8 cellular contexts compared by ENCODE assay signal in the genomic region with DNA sequence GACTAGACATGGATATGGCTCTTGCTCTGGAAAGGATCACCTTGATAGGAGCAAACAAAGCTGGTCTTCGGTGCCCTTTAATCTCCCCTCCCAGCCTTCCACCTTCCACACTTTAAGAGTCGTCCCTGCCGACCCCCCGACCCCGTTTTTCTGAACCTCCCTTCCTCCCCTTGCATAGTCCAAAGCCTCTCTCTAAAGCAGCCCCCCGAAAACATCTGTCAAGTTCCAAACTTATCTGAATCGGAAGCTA.
DNase-seq lines count a peak whose midpoint lies in the region; ATAC-seq lines count a peak whose summit lies in the region.

No MANE protein-coding gene starts in this region.

- peak overlapping the region; percentile 92 for H3K4me3 ChIP-seq in BLaER1
- peak overlapping the region; percentile 92 for H3K4me3 ChIP-seq in HUES6 (ENCODE audit: low read depth, low read length)
- peak overlapping the region; percentile 85 to 99 for H3K4me3 ChIP-seq in muscle layer of duodenum (ENCODE audit: low read depth in 1 of 2, low read length in 2 of 2)

- no peaks in the 10 kb centered on the region for H3K9me3 ChIP-seq in BLaER1
- H3K9me3 ChIP-seq in HUES6 (ENCODE audit: control insufficient read depth, insufficient read depth, low read depth, low read length) = no peaks in the 10 kb centered on the region
- H3K9me3 ChIP-seq in muscle layer of duodenum (ENCODE audit: control insufficient read depth in 1 of 2, low read length in 2 of 2) = no peaks in the 10 kb centered on the region

- peaks cover 49% of the 10 kb centered on the region for H3K36me3 ChIP-seq in BLaER1
- peaks cover 52% of the 10 kb centered on the region for H3K36me3 ChIP-seq in HUES6 (ENCODE audit: control insufficient read depth, insufficient read depth, low read length)
- peaks cover 25 to 28% of the 10 kb centered on the region in 2 donors for H3K36me3 ChIP-seq in muscle layer of duodenum (ENCODE audit: control insufficient read depth in 1 of 2, insufficient read depth in 2 of 2, low read length in 2 of 2)

- DNase-seq in NCI-H187 treated with DMSO at 0.1 percent for 48 hours (lab: John Stamatoyannopoulos, UW) (no peak), C1 segment of cervical spinal cord (lab: John Stamatoyannopoulos, UW) (no peak)

- H3K9ac ChIP-seq in BLaER1 (peak overlapping the region; percentile 94), HUES6 (ENCODE audit: low read length) (peak overlapping the region; percentile 92)

- H3K4me2 ChIP-seq in BLaER1 = peak overlapping the region; percentile 98

- H3K27ac ChIP-seq in BLaER1 (peak overlapping the region; percentile 88), HUES6 (ENCODE audit: low read depth, low read length) (peak overlapping the region; percentile 89), cingulate gyrus (ENCODE audit: low read depth, low read length) (peak overlapping the region; percentile 93), muscle layer of duodenum (ENCODE audit: low read length) (peak overlapping the region; percentile 94)

- peaks cover 18% of the 10 kb centered on the region; the same call in 1 of the 2 replicates for H4K20me1 ChIP-seq in BLaER1

- H3K27me3 ChIP-seq in BLaER1 (no peaks in the 10 kb centered on the region), HUES6 (ENCODE audit: control insufficient read depth, insufficient read depth, low read length) (no peaks in the 10 kb centered on the region), muscle layer of duodenum (ENCODE audit: low read depth, low read length) (no peaks in the 10 kb centered on the region)

- H3K4me1 ChIP-seq in BLaER1 (peaks cover 24% of the 10 kb centered on the region), HUES6 (ENCODE audit: control insufficient read depth, insufficient read depth, low read length) (0 out of 2 replicates have a peak, but pooled peaks cover 4% of the 10 kb centered on the region), muscle layer of duodenum (ENCODE audit: control insufficient read depth in 1 of 2, insufficient read depth in 2 of 2, low read length in 2 of 2) (peaks cover 0 to 15% of the 10 kb centered on the region in 2 donors)

- ATAC-seq in GM21390 (IDR thresholded peaks at IDR 0.05; ENCODE audit: unreplicated experiment) (no peak), HG03108 (IDR thresholded peaks at IDR 0.05; ENCODE audit: unreplicated experiment) (no peak)
